In genomic region chr12:54879132-54879531, GRCh38 we compare ENCODE assay signal across 1 cellular context.
TF ChIP-seq lines count a peak whose summit lies in the region.

No MANE protein-coding gene starts in this region.

TF ChIP-seq in HepG2, 621 proteins besides CTCF, POLR2A, EP300 and RAD21 (continued from another document):
- TF ChIP-seq ZNF276 (CRISPR knock-in tag; IDR thresholded peaks at IDR 0.05; ENCODE audit: low read depth) = no peak
- TF ChIP-seq MEIS2 (CRISPR knock-in tag; IDR thresholded peaks at IDR 0.05) = no peak
- TF ChIP-seq ZBTB8A (CRISPR knock-in tag; IDR thresholded peaks at IDR 0.05; ENCODE audit: borderline replicate concordance, low read depth) = no peak
- TF ChIP-seq ZNF292 (CRISPR knock-in tag; IDR thresholded peaks at IDR 0.05; ENCODE audit: borderline replicate concordance, low read depth) = no peak
- TF ChIP-seq ZNF576 (CRISPR knock-in tag; IDR thresholded peaks at IDR 0.05) = no peak
- TF ChIP-seq ZNF883 (CRISPR knock-in tag; IDR thresholded peaks at IDR 0.05; ENCODE audit: not compliant biosample characterization) = no peak
- TF ChIP-seq ZBTB2 (CRISPR knock-in tag; IDR thresholded peaks at IDR 0.05; ENCODE audit: low read depth) = no peak
- TF ChIP-seq CBX5 (CRISPR knock-in tag; IDR thresholded peaks at IDR 0.05; ENCODE audit: borderline replicate concordance) = no peak
- TF ChIP-seq MTERF4 (CRISPR knock-in tag; IDR thresholded peaks at IDR 0.05) = no peak
- TF ChIP-seq ZNF792 (CRISPR knock-in tag; IDR thresholded peaks at IDR 0.05) = no peak
